In the genomic region with DNA sequence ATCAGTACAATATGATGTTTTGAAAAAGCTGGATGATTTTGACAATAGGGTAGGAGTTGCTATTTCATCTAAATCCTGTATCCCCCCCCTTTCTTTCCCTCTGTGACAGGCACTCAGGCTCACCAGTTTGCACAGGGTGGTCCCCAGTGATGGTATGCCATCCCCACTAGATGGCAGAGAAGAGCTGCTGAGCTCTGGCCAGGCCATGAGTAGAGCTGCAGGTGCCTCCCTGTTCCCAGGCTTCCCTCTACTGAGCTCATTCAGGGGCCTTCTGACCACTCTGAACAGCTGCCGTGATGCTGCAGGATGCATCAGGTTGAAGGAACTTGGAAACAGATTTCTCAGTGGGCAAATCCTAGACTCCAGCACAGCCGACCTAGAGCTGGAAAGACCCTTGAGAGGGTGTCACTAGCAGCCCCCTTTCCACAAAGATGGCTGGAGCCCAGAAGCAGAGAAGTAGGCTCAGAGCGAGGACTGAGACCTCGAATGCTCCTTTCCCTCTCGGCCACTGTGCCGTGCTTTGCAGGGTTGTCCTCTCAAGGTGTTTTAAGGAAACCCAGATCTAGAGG, we compare ENCODE assay signal across 9 cellular contexts. TPM values are rescaled to one million over a fixed set of nuclear protein-coding genes. Genes with fewer than 3 reads are reported as not detected.
DNase-seq lines count a peak whose midpoint lies in the region; ATAC-seq and TF ChIP-seq lines count a peak whose summit lies in the region.
"Had no signal": no experiment of that assay in that cellular context is flagged by ENCODE, and none has a peak within 500 bp of the region (broad histone marks: within the 10 kb centered on the region; RNA-seq: fewer than 3 reads in every experiment).

No MANE protein-coding gene starts in this region.

- H3K27ac ChIP-seq in colonic mucosa, result no peak overlapping the region
- no peak overlapping the region for H3K27ac ChIP-seq in liver (ENCODE audit: low read depth in 1 of 2, low read length in 2 of 2)
- H3K27ac ChIP-seq: neutrophil had no signal

- CTCF ChIA-PET in AG04449 (lab: Yijun Ruan, JAX), result interaction anchor here (0.6 to 2.4 kb wide), 46 partner anchors 8 to 558 kb away, joined by 3 to 20 read pairs (median 4); a partner anchor contains a TSS
- CTCF ChIA-PET in WTC11 (lab: Charles Lee), result interaction anchor here (0.5 to 2.1 kb wide), 62 partner anchors 8 to 595 kb away, joined by 3 to 31 read pairs (median 4); a partner anchor contains a TSS

- H3K4me1 Mint-ChIP-seq in WTC11, result peaks cover 13% of the 10 kb centered on the region

- peaks cover 11% of the 10 kb centered on the region for H3K9me3 Mint-ChIP-seq in WTC11

- peaks cover 22% of the 10 kb centered on the region for H3K36me3 Mint-ChIP-seq in WTC11

- intact Hi-C loops in colonic mucosa (cut with DNase I), result no loop called here

- no peak overlapping the region for H3K4me3 ChIP-seq in AG04449 (ENCODE audit: low read depth, low read length)
- no peak overlapping the region for H3K4me3 ChIP-seq in colonic mucosa
- H3K4me3 ChIP-seq in liver (ENCODE audit: low read depth in 1 of 3, low read length in 3 of 3), result no peak overlapping the region

- no peak overlapping the region for H3K4me3 Mint-ChIP-seq in WTC11

- H3K4me1 ChIP-seq in colonic mucosa (no peaks in the 10 kb centered on the region), liver (ENCODE audit: control insufficient read depth in 4 of 4, insufficient read depth in 4 of 4, low read length in 3 of 4) (peaks cover 0 to 8% (median 5%) of the 10 kb centered on the region in 4 donors)

- H3K27me3 Mint-ChIP-seq in WTC11 (ENCODE audit: low read depth), result no peaks in the 10 kb centered on the region; the same call in 1 of the 2 replicates

- H3K27me3 ChIP-seq in colonic mucosa, result no peaks in the 10 kb centered on the region
- no peaks in the 10 kb centered on the region for H3K27me3 ChIP-seq in liver (ENCODE audit: control insufficient read depth in 4 of 4, insufficient read depth in 4 of 4, low read length in 3 of 4)
- H3K27me3 ChIP-seq: neutrophil had no signal

- H3K9ac ChIP-seq in colonic mucosa (ENCODE audit: low read depth in 2 of 2, low read length in 2 of 2) (no peak overlapping the region), liver (ENCODE audit: low read depth in 1 of 2, low read length in 2 of 2) (no peak overlapping the region)

- WGBS in liver, result 66% methylated on average over 6 of the region's 6 CpGs

- POLR2A ChIA-PET in AG04449 (lab: Yijun Ruan, JAX), result interaction anchor here (0.7 kb wide), 1 partner anchor 22 kb away, joined by 3 read pairs; no protein-coding TSS in a partner anchor
- POLR2A ChIA-PET in WTC11 (lab: Charles Lee), result interaction anchor here (1.1 kb wide), 1 partner anchor 67 kb away, joined by 7 read pairs; a partner anchor contains a TSS

- no peaks in the 10 kb centered on the region for H3K36me3 ChIP-seq in colonic mucosa
- H3K36me3 ChIP-seq in liver (ENCODE audit: control insufficient read depth in 4 of 4, insufficient read depth in 3 of 4, low read depth in 1 of 4, low read length in 3 of 4), result peaks cover 0 to 5% (median under 1%) of the 10 kb centered on the region in 4 donors

- H3K9me3 ChIP-seq in colonic mucosa (no peaks in the 10 kb centered on the region), liver (ENCODE audit: control insufficient read depth in 4 of 4, low read length in 3 of 4) (no peaks in the 10 kb centered on the region)

- ATAC-seq in GM18498 (IDR thresholded peaks at IDR 0.05; ENCODE audit: unreplicated experiment) (peak; percentile 83), HG03039 (IDR thresholded peaks at IDR 0.05; ENCODE audit: unreplicated experiment) (peak; percentile 61), WTC11 (peak; percentile 98)

- no peak overlapping the region for H3K27ac Mint-ChIP-seq in WTC11

- TF ChIP-seq CTCF in AG04449 (IDR thresholded peaks at IDR 0.05; ENCODE audit: insufficient read depth, low read length, missing control alignments) (peak; percentile 86), WTC11 (IDR thresholded peaks at IDR 0.05) (peak; percentile 58), colonic mucosa (IDR thresholded peaks at IDR 0.05) (peak; percentile 64), liver (IDR thresholded peaks at IDR 0.05; ENCODE audit: low read depth, low read length, missing input control) (peak; percentile 63)

- TF ChIP-seq RAD21 in liver (IDR thresholded peaks at IDR 0.05), result peak; percentile 82 to 95

- DNase-seq in AG04449 (ENCODE audit: low read depth, low spot score) (no peak), NCI-H2171 (lab: John Stamatoyannopoulos, UW) (peak; percentile 61), WTC11 (ENCODE audit: low spot score) (peak; percentile 77), colonic mucosa (peak; percentile 45)
- peak; percentile 14 to 24 for DNase-seq in stimulated activated CD8-positive, alpha-beta memory T cell treated with anti-CD3 and anti-CD28 coated beads, Interleukin-2, amount 100 ng/mL, for 48 hours (ENCODE audit: low read depth in 2 of 2)

TF ChIP-seq in WTC11, 78 proteins besides CTCF, POLR2A, EP300 and RAD21:
- no peak for TF ChIP-seq TEAD1 (CRISPR knock-in tag; IDR thresholded peaks at IDR 0.05)
- TF ChIP-seq GABPB1 (CRISPR knock-in tag; IDR thresholded peaks at IDR 0.05), result 0 out of 2 replicates have a peak, but pooled peaks have one; percentile 18

TF ChIP-seq in liver, 16 proteins besides CTCF, POLR2A, EP300 and RAD21:
- TF ChIP-seq, protein P1, sequence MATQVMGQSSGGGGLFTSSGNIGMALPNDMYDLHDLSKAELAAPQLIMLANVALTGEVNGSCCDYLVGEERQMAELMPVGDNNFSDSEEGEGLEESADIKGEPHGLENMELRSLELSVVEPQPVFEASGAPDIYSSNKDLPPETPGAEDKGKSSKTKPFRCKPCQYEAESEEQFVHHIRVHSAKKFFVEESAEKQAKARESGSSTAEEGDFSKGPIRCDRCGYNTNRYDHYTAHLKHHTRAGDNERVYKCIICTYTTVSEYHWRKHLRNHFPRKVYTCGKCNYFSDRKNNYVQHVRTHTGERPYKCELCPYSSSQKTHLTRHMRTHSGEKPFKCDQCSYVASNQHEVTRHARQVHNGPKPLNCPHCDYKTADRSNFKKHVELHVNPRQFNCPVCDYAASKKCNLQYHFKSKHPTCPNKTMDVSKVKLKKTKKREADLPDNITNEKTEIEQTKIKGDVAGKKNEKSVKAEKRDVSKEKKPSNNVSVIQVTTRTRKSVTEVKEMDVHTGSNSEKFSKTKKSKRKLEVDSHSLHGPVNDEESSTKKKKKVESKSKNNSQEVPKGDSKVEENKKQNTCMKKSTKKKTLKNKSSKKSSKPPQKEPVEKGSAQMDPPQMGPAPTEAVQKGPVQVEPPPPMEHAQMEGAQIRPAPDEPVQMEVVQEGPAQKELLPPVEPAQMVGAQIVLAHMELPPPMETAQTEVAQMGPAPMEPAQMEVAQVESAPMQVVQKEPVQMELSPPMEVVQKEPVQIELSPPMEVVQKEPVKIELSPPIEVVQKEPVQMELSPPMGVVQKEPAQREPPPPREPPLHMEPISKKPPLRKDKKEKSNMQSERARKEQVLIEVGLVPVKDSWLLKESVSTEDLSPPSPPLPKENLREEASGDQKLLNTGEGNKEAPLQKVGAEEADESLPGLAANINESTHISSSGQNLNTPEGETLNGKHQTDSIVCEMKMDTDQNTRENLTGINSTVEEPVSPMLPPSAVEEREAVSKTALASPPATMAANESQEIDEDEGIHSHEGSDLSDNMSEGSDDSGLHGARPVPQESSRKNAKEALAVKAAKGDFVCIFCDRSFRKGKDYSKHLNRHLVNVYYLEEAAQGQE (IDR thresholded peaks at IDR 0.05), result no peak
TF ChIP-seq in liver: peak in this region for 0.

RNA-seq across cellular contexts. Expression of a gene that starts 45.1 kb away (rescaled TPM):
- total RNA-seq in WTC11 (2021) (0.16 to 0.34 TPM (median 0.20 TPM) in 3 replicates), colonic mucosa (under 1 TPM; 0.16 to 0.47 TPM), liver (under 1 TPM; 0.37 to 0.67 TPM)
- 1 to 10 TPM in 1 of 2 donors, under 1 TPM in 1; 0.62 to 2.4 TPM for polyA plus RNA-seq in liver

RNA-seq across cellular contexts. Expression of a gene that starts 56.4 kb away (rescaled TPM):
- 31.4 to 36.9 TPM (median 33.0 TPM) in 3 replicates for total RNA-seq in WTC11 (2021)
- 10 to 100 TPM; 25.0 to 28.9 TPM for total RNA-seq in colonic mucosa
- total RNA-seq in liver, result 10 to 100 TPM; 16.9 to 17.1 TPM
- polyA plus RNA-seq in liver, result 10 to 100 TPM; 17.4 to 24.8 TPM

RNA-seq across cellular contexts. Expression of a gene that starts 56.6 kb away (rescaled TPM):
- 21.6 to 24.2 TPM (median 22.8 TPM) in 3 replicates for total RNA-seq in WTC11 (2021)
- 10 to 100 TPM; 15.6 to 31.5 TPM for total RNA-seq in colonic mucosa
- total RNA-seq in liver, result 10 to 100 TPM; 14.9 to 25.8 TPM
- 1 to 10 TPM; 3.3 to 6.3 TPM for polyA plus RNA-seq in liver
